ENCODE assay signal across 29 cellular contexts in the genomic region with DNA sequence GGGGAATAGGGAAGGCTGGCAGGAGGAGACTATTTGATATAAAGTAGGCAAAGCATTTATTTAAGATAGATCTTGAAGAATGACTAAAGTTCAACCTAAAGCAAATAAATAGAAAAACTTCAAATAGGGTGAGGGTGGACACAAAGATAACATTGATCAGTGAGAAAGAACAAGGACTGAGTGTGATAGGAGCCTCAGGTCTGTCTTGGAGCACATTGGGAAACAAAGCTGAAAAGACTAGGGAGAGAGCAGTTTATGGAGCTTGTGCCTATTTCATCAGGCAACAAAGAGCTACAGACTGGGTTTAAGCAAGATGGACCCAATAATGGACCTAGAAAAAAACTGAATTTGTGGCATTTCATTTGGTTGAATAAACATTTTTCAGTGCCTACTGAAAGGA.
"Had no signal": no experiment of that assay in that cellular context is flagged by ENCODE, and none has a peak within 500 bp of the region (broad histone marks: within the 10 kb centered on the region; RNA-seq: fewer than 3 reads in every experiment).

No MANE protein-coding gene starts in this region.

- H3K27me3 Mint-ChIP-seq: stimulated activated memory B cell treated with anti-CD40 and anti-IgM and Interleukin-4, amounts not matched to agents 10 μg/mL and 1 μg/mL and 100 μg/mL, for 72 hours; stimulated activated naive B cell treated with anti-CD40 and anti-IgM and Interleukin-4, amounts not matched to agents 10 μg/mL and 1 μg/mL and 100 μg/mL, for 72 hours; stimulated activated naive CD8-positive, alpha-beta T cell treated with anti-CD3 and anti-CD28 coated beads, Interleukin-15, amount 100 ng/mL, for 72 hours; stimulated activated naive CD8-positive, alpha-beta T cell treated with anti-CD3 and anti-CD28 coated beads, Interleukin-15, Interleukin-2, amounts not matched to agents 100 ng/mL and 50 ng/mL, for 24 hours; type B pancreatic cell had no signal

- FAIRE-seq: urothelium cell line had no signal

- H3K27ac ChIP-seq: stomach, suprapubic skin, testis, thoracic aorta, thyroid gland, tibial artery, tibial nerve, transverse colon, upper lobe of left lung, upper lobe of right lung, uterus, vagina had no signal

- H3K27ac Mint-ChIP-seq: stimulated activated effector memory CD8-positive, alpha-beta T cell treated with anti-CD3 and anti-CD28 coated beads, Interleukin-12 subunit alpha, Interleukin-12 subunit beta, amount 100 ng/mL, for 72 hours; stimulated activated memory B cell treated with anti-CD40 and anti-IgM and Interleukin-4, amounts not matched to agents 10 μg/mL and 1 μg/mL and 100 μg/mL, for 72 hours; stimulated activated naive B cell treated with anti-CD40 and anti-IgM and Interleukin-4, amounts not matched to agents 10 μg/mL and 1 μg/mL and 100 μg/mL, for 72 hours; stimulated activated naive CD8-positive, alpha-beta T cell treated with anti-CD3 and anti-CD28 coated beads, Interleukin-15, amount 100 ng/mL, for 72 hours; stimulated activated naive CD8-positive, alpha-beta T cell treated with anti-CD3 and anti-CD28 coated beads, Interleukin-15, Interleukin-2, amounts not matched to agents 100 ng/mL and 50 ng/mL, for 24 hours; type B pancreatic cell had no signal

- H3K9me3 Mint-ChIP-seq: stimulated activated effector memory CD8-positive, alpha-beta T cell treated with anti-CD3 and anti-CD28 coated beads, Interleukin-12 subunit alpha, Interleukin-12 subunit beta, amount 100 ng/mL, for 72 hours; stimulated activated memory B cell treated with anti-CD40 and anti-IgM and Interleukin-4, amounts not matched to agents 10 μg/mL and 1 μg/mL and 100 μg/mL, for 72 hours; stimulated activated naive B cell treated with anti-CD40 and anti-IgM and Interleukin-4, amounts not matched to agents 10 μg/mL and 1 μg/mL and 100 μg/mL, for 72 hours; stimulated activated naive CD8-positive, alpha-beta T cell treated with anti-CD3 and anti-CD28 coated beads, Interleukin-15, amount 100 ng/mL, for 72 hours; stimulated activated naive CD8-positive, alpha-beta T cell treated with anti-CD3 and anti-CD28 coated beads, Interleukin-15, Interleukin-2, amounts not matched to agents 100 ng/mL and 50 ng/mL, for 24 hours; type B pancreatic cell had no signal

- H3K4me1 ChIP-seq: stomach, suprapubic skin, testis, thyroid gland, tibial artery, tibial nerve, transverse colon, upper lobe of left lung, upper lobe of right lung, uterus, vagina had no signal

- ATAC-seq: stimulated activated effector memory CD8-positive, alpha-beta T cell treated with anti-CD3 and anti-CD28 coated beads, Interleukin-12 subunit alpha, Interleukin-12 subunit beta, amount 100 ng/mL, for 72 hours; stimulated activated memory B cell treated with anti-CD40 and anti-IgM and Interleukin-4, amounts not matched to agents 10 μg/mL and 1 μg/mL and 100 μg/mL, for 72 hours; stimulated activated naive B cell treated with anti-CD40 and anti-IgM and Interleukin-4, amounts not matched to agents 10 μg/mL and 1 μg/mL and 100 μg/mL, for 72 hours; stimulated activated naive CD8-positive, alpha-beta T cell treated with anti-CD3 and anti-CD28 coated beads, Interleukin-15, amount 100 ng/mL, for 72 hours; stimulated activated naive CD8-positive, alpha-beta T cell treated with anti-CD3 and anti-CD28 coated beads, Interleukin-15, Interleukin-2, amounts not matched to agents 100 U/mL and 50 U/mL, for 24 hours; upper lobe of right lung had no signal

- H3K36me3 ChIP-seq: stomach, suprapubic skin, thoracic aorta, thyroid gland, tibial artery, tibial nerve, transverse colon, upper lobe of left lung, upper lobe of right lung, uterus, vagina had no signal

- H3K36me3 Mint-ChIP-seq: stimulated activated effector memory CD8-positive, alpha-beta T cell treated with anti-CD3 and anti-CD28 coated beads, Interleukin-12 subunit alpha, Interleukin-12 subunit beta, amount 100 ng/mL, for 72 hours; stimulated activated memory B cell treated with anti-CD40 and anti-IgM and Interleukin-4, amounts not matched to agents 10 μg/mL and 1 μg/mL and 100 μg/mL, for 72 hours; stimulated activated naive B cell treated with anti-CD40 and anti-IgM and Interleukin-4, amounts not matched to agents 10 μg/mL and 1 μg/mL and 100 μg/mL, for 72 hours; type B pancreatic cell had no signal

- H3K4me3 ChIP-seq: stomach, suprapubic skin, testis, thoracic aorta, thyroid gland, tibial artery, tibial nerve, transverse colon, upper lobe of left lung, upper lobe of right lung, uterus, vagina had no signal

- H3K4me3 Mint-ChIP-seq: stimulated activated effector memory CD8-positive, alpha-beta T cell treated with anti-CD3 and anti-CD28 coated beads, Interleukin-12 subunit alpha, Interleukin-12 subunit beta, amount 100 ng/mL, for 72 hours; stimulated activated memory B cell treated with anti-CD40 and anti-IgM and Interleukin-4, amounts not matched to agents 10 μg/mL and 1 μg/mL and 100 μg/mL, for 72 hours; stimulated activated naive B cell treated with anti-CD40 and anti-IgM and Interleukin-4, amounts not matched to agents 10 μg/mL and 1 μg/mL and 100 μg/mL, for 72 hours; stimulated activated naive CD8-positive, alpha-beta T cell treated with anti-CD3 and anti-CD28 coated beads, Interleukin-15, amount 100 ng/mL, for 72 hours; stimulated activated naive CD8-positive, alpha-beta T cell treated with anti-CD3 and anti-CD28 coated beads, Interleukin-15, Interleukin-2, amounts not matched to agents 100 ng/mL and 50 ng/mL, for 24 hours; type B pancreatic cell had no signal

- H3K9me3 ChIP-seq: stomach, suprapubic skin, testis, thoracic aorta, thyroid gland, tibial artery, tibial nerve, transverse colon, upper lobe of left lung, upper lobe of right lung, uterus, vagina had no signal

- DNase-seq: stimulated activated CD4-positive, alpha-beta T cell treated with anti-CD3 and anti-CD28 coated beads, Interleukin-2, amount 100 ng/mL, for 48 hours; stimulated activated CD4-positive, alpha-beta T cell treated with anti-CD3 and anti-CD28 coated beads, Interleukin-4, amount 100 ng/mL, for 1 hour; stimulated activated CD4-positive, alpha-beta T cell treated with anti-CD3 and anti-CD28 coated beads, Interleukin-4, amount 100 ng/mL, for 24 hours; stimulated activated CD4-positive, alpha-beta T cell treated with anti-CD3 and anti-CD28 coated beads, Interleukin-4, amount 100 ng/mL, for 4 hours; stimulated activated CD8-positive, alpha-beta memory T cell treated with anti-CD3 and anti-CD28 coated beads, Interleukin-4, amount 100 ng/mL, for 48 hours; stimulated activated naive B cell treated with anti-CD40 and anti-IgM and Interleukin-4, amounts not matched to agents 10 μg/mL and 1 μg/mL and 100 μg/mL, for 72 hours; stimulated activated naive CD4-positive, alpha-beta T cell; stimulated activated naive CD4-positive, alpha-beta T cell treated with Interleukin-2 at 50 U/mL for 16 hours; stimulated activated naive CD8-positive, alpha-beta T cell treated with anti-CD3 and anti-CD28 coated beads, Interleukin-15, amount 100 ng/mL, for 72 hours; stimulated activated naive CD8-positive, alpha-beta T cell treated with anti-CD3 and anti-CD28 coated beads, Interleukin-15, Interleukin-2, amounts not matched to agents 100 U/mL and 50 U/mL, for 24 hours; stomach; substantia nigra; testis; thyroid gland; tibial artery; transverse colon; trophoblast cell; upper lobe of left lung; upper lobe of right lung; uterus had no signal

- H3K4me1 Mint-ChIP-seq: stimulated activated effector memory CD8-positive, alpha-beta T cell treated with anti-CD3 and anti-CD28 coated beads, Interleukin-12 subunit alpha, Interleukin-12 subunit beta, amount 100 ng/mL, for 72 hours; stimulated activated memory B cell treated with anti-CD40 and anti-IgM and Interleukin-4, amounts not matched to agents 10 μg/mL and 1 μg/mL and 100 μg/mL, for 72 hours; stimulated activated naive B cell treated with anti-CD40 and anti-IgM and Interleukin-4, amounts not matched to agents 10 μg/mL and 1 μg/mL and 100 μg/mL, for 72 hours; stimulated activated naive CD8-positive, alpha-beta T cell treated with anti-CD3 and anti-CD28 coated beads, Interleukin-15, amount 100 ng/mL, for 72 hours had no signal

- H3K27me3 ChIP-seq: stomach, suprapubic skin, testis, thyroid gland, tibial artery, tibial nerve, transverse colon, upper lobe of left lung, upper lobe of right lung, uterus, vagina had no signal
